ENCODE assay signal across 8 cellular contexts in the genomic region with DNA sequence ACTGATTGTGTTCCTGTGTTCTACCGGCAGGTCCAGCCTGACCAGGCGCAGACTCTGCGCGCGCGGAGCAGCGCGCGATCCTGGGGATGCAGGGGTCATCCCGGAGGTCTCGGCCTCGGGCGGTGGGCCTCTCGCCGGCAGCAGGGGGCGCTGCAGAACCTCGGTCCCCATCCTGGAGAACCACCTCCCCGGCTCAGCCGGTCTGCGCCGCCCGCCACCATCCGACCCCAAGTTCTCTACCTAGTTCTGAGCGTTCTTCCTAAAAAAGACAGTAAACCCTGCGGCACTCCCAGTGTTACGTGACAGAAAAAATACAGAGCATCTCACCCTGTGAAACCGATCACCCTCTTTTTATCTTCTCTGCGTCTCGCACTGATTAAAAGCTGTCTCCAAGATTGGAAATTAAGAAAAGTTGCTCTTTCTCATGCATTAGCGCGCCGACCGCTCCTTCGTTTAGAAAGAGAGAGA. TPM values are rescaled to one million over a fixed set of nuclear protein-coding genes. Genes with fewer than 3 reads are reported as not detected.
DNase-seq lines count a peak whose midpoint lies in the region; ATAC-seq and TF ChIP-seq lines count a peak whose summit lies in the region.

No MANE protein-coding gene starts in this region.

- H3K4me3 ChIP-seq in CD4-positive, alpha-beta memory T cell (ENCODE audit: low read length in 2 of 2): peak overlapping the region; percentile 68 to 71
- H3K4me3 ChIP-seq in right atrium auricular region (peak overlapping the region; percentile 47 to 61), prostate gland (peak overlapping the region; percentile 42 to 47)

- H3K36me3 ChIP-seq in CD4-positive, alpha-beta memory T cell (ENCODE audit: insufficient read depth, low read length): no peaks in the 10 kb centered on the region
- no peaks in the 10 kb centered on the region for H3K36me3 ChIP-seq in right atrium auricular region
- H3K36me3 ChIP-seq in prostate gland: no peaks in the 10 kb centered on the region

- peak; percentile 68 to 82 for TF ChIP-seq CTCF in right atrium auricular region (IDR thresholded peaks at IDR 0.05)
- peak in 3 of 4 experiments; percentile 44 to 53 (median 49) for TF ChIP-seq CTCF in prostate gland (IDR thresholded peaks at IDR 0.05)

- H3K27me3 ChIP-seq in CD4-positive, alpha-beta memory T cell (ENCODE audit: insufficient read depth, low read length): no peaks in the 10 kb centered on the region
- no peaks in the 10 kb centered on the region for H3K27me3 ChIP-seq in right atrium auricular region
- no peaks in the 10 kb centered on the region for H3K27me3 ChIP-seq in prostate gland (replicated peaks; ENCODE audit: insufficient read depth)

- peaks cover 0 to 3% of the 10 kb centered on the region in 2 donors for H3K36me3 Mint-ChIP-seq in CD4-positive, alpha-beta memory T cell
- no peaks in the 10 kb centered on the region for H3K36me3 Mint-ChIP-seq in activated naive CD8-positive, alpha-beta T cell treated with anti-CD3 and anti-CD28 coated beads for 36 hours

- DNase-seq in CD4-positive, alpha-beta memory T cell: peak; percentile 74 to 82 (median 77)
- DNase-seq in SKM-1 (lab: John Stamatoyannopoulos, UW; ENCODE audit: unreplicated experiment): peak; percentile 10
- peak; percentile 85 for DNase-seq in activated naive CD8-positive, alpha-beta T cell treated with anti-CD3 and anti-CD28 coated beads for 36 hours
- peak; percentile 65 for DNase-seq in right atrium auricular region (ENCODE audit: low spot score)
- DNase-seq in prostate gland (ENCODE audit: low spot score): peak; percentile 35
- peak; percentile 83 for DNase-seq in ureter (ENCODE audit: low spot score)

- H3K27ac ChIP-seq in CD4-positive, alpha-beta memory T cell (ENCODE audit: low read depth, low read length): no peak overlapping the region
- H3K27ac ChIP-seq in right atrium auricular region (peak overlapping the region in 1 of 2 donors; percentile 3), prostate gland (no peak overlapping the region)

- no peaks in the 10 kb centered on the region for H3K9me3 Mint-ChIP-seq in CD4-positive, alpha-beta memory T cell
- H3K9me3 Mint-ChIP-seq in activated naive CD8-positive, alpha-beta T cell treated with anti-CD3 and anti-CD28 coated beads for 36 hours: no peaks in the 10 kb centered on the region

- TF ChIP-seq POLR2A in prostate gland (IDR thresholded peaks at IDR 0.05): no peak

- ATAC-seq in GM19372 (IDR thresholded peaks at IDR 0.05; ENCODE audit: low read depth, unreplicated experiment): peak; percentile 87
- ATAC-seq in HG03469 (IDR thresholded peaks at IDR 0.05; ENCODE audit: unreplicated experiment): peak; percentile 80

- WGBS in prostate gland: 1% methylated on average over 26 of the region's 34 CpGs

- peaks cover 7 to 23% (median 19%) of the 10 kb centered on the region in 4 donors for H3K4me1 Mint-ChIP-seq in CD4-positive, alpha-beta memory T cell
- H3K4me1 Mint-ChIP-seq in activated naive CD8-positive, alpha-beta T cell treated with anti-CD3 and anti-CD28 coated beads for 36 hours: peaks cover 9% of the 10 kb centered on the region

- H3K27me3 Mint-ChIP-seq in CD4-positive, alpha-beta memory T cell: peaks cover 0 to 12% of the 10 kb centered on the region in 2 donors
- peaks cover 60% of the 10 kb centered on the region for H3K27me3 Mint-ChIP-seq in activated naive CD8-positive, alpha-beta T cell treated with anti-CD3 and anti-CD28 coated beads for 36 hours

- CTCF ChIA-PET in CD4-positive, alpha-beta memory T cell (lab: Charles Lee; ENCODE audit: partially characterized antibody): interaction anchor here (0.6 to 3.3 kb wide), 24 partner anchors 8 to 767 kb away, joined by 3 to 38 read pairs (median 4); no protein-coding TSS in a partner anchor

- POLR2A ChIA-PET in CD4-positive, alpha-beta memory T cell (lab: Charles Lee; ENCODE audit: partially characterized antibody): interaction anchor here (0.9 to 1.1 kb wide), 4 partner anchors 201 to 628 kb away, joined by 3 to 5 read pairs (median 3); no protein-coding TSS in a partner anchor

- no peaks in the 10 kb centered on the region for H3K9me3 ChIP-seq in CD4-positive, alpha-beta memory T cell (ENCODE audit: control insufficient read depth in 1 of 2, low read length in 2 of 2)
- H3K9me3 ChIP-seq in right atrium auricular region (no peaks in the 10 kb centered on the region), prostate gland (no peaks in the 10 kb centered on the region)

- intact Hi-C loops in CD4-positive, alpha-beta memory T cell (cut with micrococcal nuclease): loop anchor here (1.0 to 5.0 kb wide), 10 partner anchors 53 to 973 kb away; partner anchors contain the start of genes BBS7, BLTP1, EXOSC9 and IL2
- intact Hi-C loops in prostate gland (cut with DNase I): no loop called here

- H3K4me1 ChIP-seq in CD4-positive, alpha-beta memory T cell (ENCODE audit: insufficient read depth, low read length): peaks cover 21% of the 10 kb centered on the region
- H3K4me1 ChIP-seq in right atrium auricular region: peaks cover 0 to 25% of the 10 kb centered on the region in 2 donors
- no peaks in the 10 kb centered on the region for H3K4me1 ChIP-seq in prostate gland (replicated peaks)

- peak overlapping the region; percentile 83 to 96 (median 88) for H3K4me3 Mint-ChIP-seq in CD4-positive, alpha-beta memory T cell
- peak overlapping the region; percentile 81 for H3K4me3 Mint-ChIP-seq in activated naive CD8-positive, alpha-beta T cell treated with anti-CD3 and anti-CD28 coated beads for 36 hours

- peak overlapping the region in 6 of 7 donors; percentile 17 to 77 (median 53) for H3K27ac Mint-ChIP-seq in CD4-positive, alpha-beta memory T cell
- H3K27ac Mint-ChIP-seq in activated naive CD8-positive, alpha-beta T cell treated with anti-CD3 and anti-CD28 coated beads for 36 hours: no peak overlapping the region

RNA-seq across cellular contexts. Expression of gene TRPC3, which starts 1.6 kb away (rescaled TPM):
- not detected for total RNA-seq in CD4-positive, alpha-beta memory T cell
- polyA plus RNA-seq in CD4-positive, alpha-beta memory T cell: not detected
- total RNA-seq in activated naive CD8-positive, alpha-beta T cell treated with anti-CD3 and anti-CD28 coated beads for 36 hours: under 1 TPM; 0.12 to 0.42 TPM
- under 1 TPM; 0.15 to 0.63 TPM for total RNA-seq in right atrium auricular region
- total RNA-seq in prostate gland: 1 to 10 TPM in 1 of 2 donors, not detected in 1; 1.5 TPM
- 11.8 TPM for total RNA-seq in ureter

Comparison
In these comparisons a context has a peak if more than half of its experiments do, and no peak if none do; other contexts are left out.
1. DNase-seq: peak in every context shown above with its lines; median percentile 85 in activated naive CD8-positive, alpha-beta T cell treated with anti-CD3 and anti-CD28 coated beads for 36 hours; 83 in ureter; 77 in CD4-positive, alpha-beta memory T cell; 65 in right atrium auricular region; 35 in prostate gland; 10 in SKM-1.